Comparison of ENCODE assay signal across 20 cellular contexts in the genomic region with DNA sequence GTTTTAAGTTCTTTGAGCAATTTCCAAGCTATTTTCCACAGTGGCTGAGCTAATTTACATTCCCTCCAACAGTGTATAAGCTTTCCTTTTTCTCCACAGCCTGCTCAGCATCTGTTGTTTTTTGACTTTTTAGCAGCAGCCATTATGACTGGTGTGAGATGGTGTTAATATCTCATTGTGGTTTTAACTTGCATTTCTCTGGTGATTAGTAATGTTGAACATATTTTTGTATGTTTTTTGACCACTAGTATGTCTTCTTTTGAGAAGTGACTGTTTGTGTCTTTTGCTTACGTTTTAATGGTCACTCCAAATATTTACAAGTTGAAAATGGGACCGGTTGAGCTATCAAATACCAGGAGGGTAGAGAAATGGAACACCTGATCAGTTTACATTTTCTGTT. TPM values are rescaled to one million over a fixed set of nuclear protein-coding genes. Genes with fewer than 3 reads are reported as not detected.
A peak's percentile ranks its signal among the peaks of the same experiment; 100 is the strongest.
DNase-seq lines count a peak whose midpoint lies in the region; ATAC-seq and TF ChIP-seq lines count a peak whose summit lies in the region.
"Had no signal": no experiment of that assay in that cellular context is flagged by ENCODE, and none has a peak within 500 bp of the region (broad histone marks: within the 10 kb centered on the region; RNA-seq: fewer than 3 reads in every experiment).

No MANE protein-coding gene starts in this region.

- no peak overlapping the region for H3K23ac ChIP-seq in mesenchymal stem cell (ENCODE audit: low read length in 2 of 2)

- H4K91ac ChIP-seq in mesenchymal stem cell (ENCODE audit: low read length): no peak overlapping the region

- H2BK120ac ChIP-seq in mesenchymal stem cell (ENCODE audit: low read depth, low read length): no peak overlapping the region

- peak; percentile 36 for DNase-seq in AG04450 (ENCODE audit: low read depth, low spot score)
- peak; percentile 61 for DNase-seq in HFFc6
- DNase-seq in cardiac fibroblast (ENCODE audit: low read depth in 2 of 2): peak; percentile 36 to 47
- peak; percentile 69 for DNase-seq in mesenchymal stem cell
- no peak for DNase-seq in NCI-H526 treated with DMSO at 0.1 percent for 48 hours (lab: John Stamatoyannopoulos, UW)
- DNase-seq in COLO829 (ENCODE audit: low spot score): no peak
- no peak for DNase-seq in activated CD4-positive, alpha-beta T cell treated with anti-CD3 and anti-CD28 coated beads, Interleukin-2, amount 50 U/mL, for 48 hours
- DNase-seq: 8988T; CD8-positive, alpha-beta T cell; GOT3; Kasumi-1; NCI-H1417 treated with DMSO at 0.1 percent for 48 hours; NCI-H2081 treated with DMSO at 0.1 percent for 48 hours; NCI-H510A treated with DMSO at 0.1 percent for 48 hours; PC-9; SJCRH30 had no signal

- H3K27ac Mint-ChIP-seq in HFFc6: peak overlapping the region; percentile 62
- H3K27ac Mint-ChIP-seq: CD8-positive, alpha-beta T cell; IgD-negative memory B cell had no signal

- no peaks in the 10 kb centered on the region for H3K9me3 ChIP-seq in AG04450 (ENCODE audit: control insufficient read depth, insufficient read depth, low read length)
- no peaks in the 10 kb centered on the region for H3K9me3 ChIP-seq in mesenchymal stem cell (ENCODE audit: control insufficient read depth, low read length)
- H3K9me3 ChIP-seq: BLaER1, SJCRH30 had no signal

- H3K4me3 Mint-ChIP-seq in HFFc6: no peak overlapping the region
- H3K4me3 Mint-ChIP-seq: CD8-positive, alpha-beta T cell; IgD-negative memory B cell had no signal

- H4K8ac ChIP-seq in mesenchymal stem cell (ENCODE audit: low read length): no peak overlapping the region

- H3K36me3 Mint-ChIP-seq in HFFc6 (ENCODE audit: low read depth): no peaks in the 10 kb centered on the region
- H3K36me3 Mint-ChIP-seq: CD8-positive, alpha-beta T cell; IgD-negative memory B cell had no signal

- H3K18ac ChIP-seq in mesenchymal stem cell (ENCODE audit: low read depth in 1 of 2, low read length in 2 of 2): no peak overlapping the region

- CTCF ChIA-PET in AG04450 (lab: Charles Lee): interaction anchor here (2.1 kb wide), 1 partner anchor 39 kb away, joined by 6 read pairs; no protein-coding TSS in a partner anchor

- H3K27me3 ChIP-seq in AG04450 (ENCODE audit: control insufficient read depth, insufficient read depth, low read length) (no peaks in the 10 kb centered on the region), mesenchymal stem cell (ENCODE audit: control insufficient read depth in 1 of 2, insufficient read depth in 1 of 2, low read length in 2 of 2) (no peaks in the 10 kb centered on the region)
- H3K27me3 ChIP-seq: BLaER1, SJCRH30 had no signal

- WGBS in mesenchymal stem cell: 46% methylated on average over 2 of the region's 2 CpGs

- H2BK12ac ChIP-seq in mesenchymal stem cell (ENCODE audit: low read length in 2 of 2): no peak overlapping the region

- H2AK5ac ChIP-seq in mesenchymal stem cell (ENCODE audit: low read length, severe bottlenecking): no peak overlapping the region

- peaks cover 2% of the 10 kb centered on the region for H3K4me1 ChIP-seq in mesenchymal stem cell (ENCODE audit: control insufficient read depth, insufficient read depth, low read depth, low read length)
- H3K4me1 ChIP-seq: SJCRH30 had no signal

- no peak overlapping the region for H2BK15ac ChIP-seq in mesenchymal stem cell (ENCODE audit: low read depth, poor library complexity, severe bottlenecking)

- H3K4me3 ChIP-seq in AG04450 (ENCODE audit: low read depth, low read length) (no peak overlapping the region), cardiac fibroblast (replicated peaks in 1 of 2; ENCODE audit: low read depth in 2 of 2, low read length in 2 of 2) (no peak overlapping the region), mesenchymal stem cell (ENCODE audit: insufficient read depth in 1 of 2, low read depth in 1 of 2, low read length in 2 of 2) (no peak overlapping the region)
- H3K4me3 ChIP-seq: BLaER1, PC-9, SJCRH30 had no signal

- H3K36me3 ChIP-seq in mesenchymal stem cell (ENCODE audit: control insufficient read depth in 1 of 2, insufficient read depth in 2 of 2, low read depth in 1 of 2, low read length in 2 of 2): no peaks in the 10 kb centered on the region
- H3K36me3 ChIP-seq: BLaER1, SJCRH30 had no signal

- no peak overlapping the region for H3K4ac ChIP-seq in mesenchymal stem cell (ENCODE audit: low read depth in 1 of 2, low read length in 2 of 2)

- no peak overlapping the region for H2BK5ac ChIP-seq in mesenchymal stem cell (ENCODE audit: low read depth, low read length, poor library complexity, severe bottlenecking)

- H3K79me1 ChIP-seq in mesenchymal stem cell (replicated peaks; ENCODE audit: low read length, poor library complexity, severe bottlenecking): no peaks in the 10 kb centered on the region

- no peak overlapping the region for H3K27ac ChIP-seq in AG04450 (ENCODE audit: low read depth, low read length)
- H3K27ac ChIP-seq in mesenchymal stem cell (ENCODE audit: low read length, poor library complexity, severe bottlenecking): no peak overlapping the region
- H3K27ac ChIP-seq: BLaER1, PC-9, SJCRH30 had no signal

- no peak overlapping the region for H3K4me2 ChIP-seq in mesenchymal stem cell (ENCODE audit: low read length, poor library complexity, severe bottlenecking)
- H3K4me2 ChIP-seq: BLaER1, PC-9 had no signal

- no peak overlapping the region for H2AFZ ChIP-seq in mesenchymal stem cell (ENCODE audit: low read depth, low read length)
- H2AFZ ChIP-seq: PC-9 had no signal

- no peak for ATAC-seq in GM19452 (IDR thresholded peaks at IDR 0.05; ENCODE audit: unreplicated experiment)
- ATAC-seq: CD8-positive, alpha-beta T cell had no signal

- H3K14ac ChIP-seq in mesenchymal stem cell (ENCODE audit: low read length in 2 of 2): no peak overlapping the region

- H3K9ac ChIP-seq in mesenchymal stem cell (ENCODE audit: low read length): no peak overlapping the region
- H3K9ac ChIP-seq: BLaER1 had no signal

- peaks cover 41% of the 10 kb centered on the region for H3K4me1 Mint-ChIP-seq in HFFc6 (ENCODE audit: low read depth)

- H3K27me3 Mint-ChIP-seq in HFFc6 (ENCODE audit: insufficient read depth): no peaks in the 10 kb centered on the region

- TF ChIP-seq CTCF in AG04450 (IDR thresholded peaks at IDR 0.05; ENCODE audit: low read depth, low read length) (no peak), HFFc6 (IDR thresholded peaks at IDR 0.05) (no peak), cardiac fibroblast (IDR thresholded peaks at IDR 0.05; ENCODE audit: low read depth, low read length) (no peak)

- POLR2A ChIA-PET in AG04450 (lab: Yijun Ruan, JAX): interaction anchor here (0.9 to 1.4 kb wide), 2 partner anchors 9 to 21 kb away, joined by 3 to 5 read pairs; a partner anchor contains a TSS

- no peaks in the 10 kb centered on the region for H3K9me3 Mint-ChIP-seq in HFFc6
- H3K9me3 Mint-ChIP-seq: CD8-positive, alpha-beta T cell had no signal

RNA-seq across cellular contexts. Expression of a gene that starts 20.4 kb away (rescaled TPM):
- 13.8 and 19.7 TPM in 2 replicates for polyA plus RNA-seq in AG04450 (2011; rRNA removed)
- 2.5 and 3.6 TPM in 2 replicates for polyA minus RNA-seq in AG04450 (2011; rRNA and poly(A)+ RNA removed)
- 10 to 100 TPM; 26.0 to 31.4 (median 28.1) TPM for total RNA-seq in HFFc6 (2021; fragmentation: NEBNext Ultra II Directional; extraction: Animal tissue kit (Norgen Biotek cat#: 25700))
- polyA plus RNA-seq in mesenchymal stem cell (2013, experiment 1 of 2): 105 TPM
- polyA plus RNA-seq in mesenchymal stem cell (2013, experiment 2 of 2): 111 TPM
- total RNA-seq: CD8-positive, alpha-beta T cell had no signal

RNA-seq across cellular contexts. Expression of a gene that starts 35.6 kb away (rescaled TPM):
- not detected in 2 replicates for polyA plus RNA-seq in AG04450 (2011; rRNA removed)
- not detected in 2 replicates for polyA minus RNA-seq in AG04450 (2011; rRNA and poly(A)+ RNA removed)
- total RNA-seq in HFFc6 (2021; fragmentation: NEBNext Ultra II Directional; extraction: Animal tissue kit (Norgen Biotek cat#: 25700)): not detected
- polyA plus RNA-seq in mesenchymal stem cell (2013, experiment 1 of 2): not detected
- 0.07 TPM for polyA plus RNA-seq in mesenchymal stem cell (2013, experiment 2 of 2)
- total RNA-seq: CD8-positive, alpha-beta T cell; HT1080; PC-9 had no signal
- polyA plus RNA-seq: IgD-negative memory B cell had no signal

RNA-seq across cellular contexts. Expression of a gene that starts 51.4 kb away (rescaled TPM):
- polyA plus RNA-seq in AG04450 (2011; rRNA removed): 27.9 and 31.0 TPM in 2 replicates
- polyA minus RNA-seq in AG04450 (2011; rRNA and poly(A)+ RNA removed): 5.3 and 7.8 TPM in 2 replicates
- 10 to 100 TPM; 38.2 to 80.3 (median 54.5) TPM for total RNA-seq in HFFc6 (2021; fragmentation: NEBNext Ultra II Directional; extraction: Animal tissue kit (Norgen Biotek cat#: 25700))
- 405 TPM for polyA plus RNA-seq in mesenchymal stem cell (2013, experiment 1 of 2)
- 418 TPM for polyA plus RNA-seq in mesenchymal stem cell (2013, experiment 2 of 2)
- total RNA-seq: CD8-positive, alpha-beta T cell; HT1080 had no signal
- polyA plus RNA-seq: IgD-negative memory B cell had no signal

Comparison
In these comparisons a context has a peak if more than half of its experiments do, and no peak if none do; other contexts are left out.
1. DNase-seq: peak in AG04450 (single experiment), HFFc6 (single experiment), cardiac fibroblast (2 of 2) and mesenchymal stem cell (single experiment); none in NCI-H526 treated with DMSO at 0.1 percent for 48 hours (single experiment), COLO829 (single experiment) and activated CD4-positive, alpha-beta T cell treated with anti-CD3 and anti-CD28 coated beads, Interleukin-2, amount 50 U/mL, for 48 hours (0 of 2).